In genomic region chr12:32918890-32919791, GRCh38 we compare ENCODE assay signal across 8 cellular contexts. TPM values are rescaled to one million over a fixed set of nuclear protein-coding genes. Genes with fewer than 3 reads are reported as not detected.
A peak's percentile ranks its signal among the peaks of the same experiment; 100 is the strongest.
DNase-seq lines count a peak whose midpoint lies in the region; ATAC-seq lines count a peak whose summit lies in the region.

No MANE protein-coding gene starts in this region.

- POLR2A ChIA-PET in naive thymus-derived CD4-positive, alpha-beta T cell (lab: Charles Lee), result no interaction called here

- H3K27me3 Mint-ChIP-seq in naive thymus-derived CD4-positive, alpha-beta T cell, result peaks cover 2 to 11% (median 10%) of the 10 kb centered on the region in 5 donors

- no peaks in the 10 kb centered on the region for H3K9me3 ChIP-seq in naive thymus-derived CD4-positive, alpha-beta T cell (ENCODE audit: control insufficient read depth in 2 of 3, low read length in 3 of 3)

- no peak overlapping the region for H3K27ac ChIP-seq in naive thymus-derived CD4-positive, alpha-beta T cell (ENCODE audit: low read depth, low read length)

- H3K27me3 ChIP-seq in naive thymus-derived CD4-positive, alpha-beta T cell (ENCODE audit: control insufficient read depth in 2 of 2, insufficient read depth in 2 of 2, low read length in 2 of 2), result no peaks in the 10 kb centered on the region

- DNase-seq in NCI-H1436 (lab: John Stamatoyannopoulos, UW) (peak; percentile 28), NCI-H1436 treated with DMSO at 0.1 percent for 48 hours (lab: John Stamatoyannopoulos, UW) (no peak), NAMALWA (ENCODE audit: low spot score) (peak; percentile 42), astrocyte of the hippocampus (ENCODE audit: low read depth, low spot score) (peak; percentile 75), left lobe of liver (ENCODE audit: low spot score) (no peak)
- DNase-seq in naive thymus-derived CD4-positive, alpha-beta T cell, result no peak

- intact Hi-C loops in naive thymus-derived CD4-positive, alpha-beta T cell (cut with micrococcal nuclease), result loop anchor here (1.0 kb wide), 2 partner anchors 163 to 164 kb away; partner anchors contain the start of gene YARS2 (in 1 of the 2)

- CTCF ChIA-PET in naive thymus-derived CD4-positive, alpha-beta T cell (lab: Charles Lee), result interaction anchor here (0.7 kb wide), 1 partner anchor 163 kb away, joined by 3 read pairs; the partner anchor contains the start of gene YARS2

- H3K4me1 Mint-ChIP-seq in naive thymus-derived CD4-positive, alpha-beta T cell, result no peaks in the 10 kb centered on the region

- H3K36me3 ChIP-seq in naive thymus-derived CD4-positive, alpha-beta T cell (ENCODE audit: control insufficient read depth in 2 of 3, insufficient read depth in 3 of 3, low read length in 3 of 3), result no peaks in the 10 kb centered on the region

- no peak overlapping the region for H3K4me3 ChIP-seq in naive thymus-derived CD4-positive, alpha-beta T cell (ENCODE audit: low read length)

- ATAC-seq in left lobe of liver (peak; percentile 93), HG02678 (IDR thresholded peaks at IDR 0.05; ENCODE audit: unreplicated experiment) (no peak), GM18520 (IDR thresholded peaks at IDR 0.05; ENCODE audit: unreplicated experiment) (no peak)
- no peak for ATAC-seq in naive thymus-derived CD4-positive, alpha-beta T cell

- H3K9me3 Mint-ChIP-seq in naive thymus-derived CD4-positive, alpha-beta T cell, result no peaks in the 10 kb centered on the region

- no peaks in the 10 kb centered on the region for H3K4me1 ChIP-seq in naive thymus-derived CD4-positive, alpha-beta T cell (ENCODE audit: control insufficient read depth in 2 of 2, insufficient read depth in 2 of 2, low read length in 2 of 2)

- H3K4me3 Mint-ChIP-seq in naive thymus-derived CD4-positive, alpha-beta T cell, result no peak overlapping the region

- H3K27ac Mint-ChIP-seq in naive thymus-derived CD4-positive, alpha-beta T cell, result no peak overlapping the region

- no peaks in the 10 kb centered on the region for H3K36me3 Mint-ChIP-seq in naive thymus-derived CD4-positive, alpha-beta T cell

RNA-seq across cellular contexts. Expression of gene PKP2, which starts 22.6 kb away (rescaled TPM):
- 21.4 TPM for total RNA-seq in left lobe of liver
- under 1 TPM in 4 of 5 experiments, not detected in 1; 0.16 to 0.95 (median 0.63) TPM for total RNA-seq in naive thymus-derived CD4-positive, alpha-beta T cell
- polyA plus RNA-seq in naive thymus-derived CD4-positive, alpha-beta T cell, result 1 to 10 TPM; 1.4 to 2.0 TPM

Comparison
In these comparisons a context has a peak if more than half of its experiments do, and no peak if none do; other contexts are left out.
1. DNase-seq: peak in NCI-H1436 (single experiment), NAMALWA (single experiment) and astrocyte of the hippocampus (single experiment); none in NCI-H1436 treated with DMSO at 0.1 percent for 48 hours (single experiment), left lobe of liver (single experiment) and naive thymus-derived CD4-positive, alpha-beta T cell (0 of 9).
2. RNA of gene PKP2, which starts 22.6 kb away (total RNA-seq): 21.4 TPM in left lobe of liver (single experiment); 0.16 to 0.95 TPM in naive thymus-derived CD4-positive, alpha-beta T cell; every median in the first group is over 10 times any median in the second.